In the genomic region with DNA sequence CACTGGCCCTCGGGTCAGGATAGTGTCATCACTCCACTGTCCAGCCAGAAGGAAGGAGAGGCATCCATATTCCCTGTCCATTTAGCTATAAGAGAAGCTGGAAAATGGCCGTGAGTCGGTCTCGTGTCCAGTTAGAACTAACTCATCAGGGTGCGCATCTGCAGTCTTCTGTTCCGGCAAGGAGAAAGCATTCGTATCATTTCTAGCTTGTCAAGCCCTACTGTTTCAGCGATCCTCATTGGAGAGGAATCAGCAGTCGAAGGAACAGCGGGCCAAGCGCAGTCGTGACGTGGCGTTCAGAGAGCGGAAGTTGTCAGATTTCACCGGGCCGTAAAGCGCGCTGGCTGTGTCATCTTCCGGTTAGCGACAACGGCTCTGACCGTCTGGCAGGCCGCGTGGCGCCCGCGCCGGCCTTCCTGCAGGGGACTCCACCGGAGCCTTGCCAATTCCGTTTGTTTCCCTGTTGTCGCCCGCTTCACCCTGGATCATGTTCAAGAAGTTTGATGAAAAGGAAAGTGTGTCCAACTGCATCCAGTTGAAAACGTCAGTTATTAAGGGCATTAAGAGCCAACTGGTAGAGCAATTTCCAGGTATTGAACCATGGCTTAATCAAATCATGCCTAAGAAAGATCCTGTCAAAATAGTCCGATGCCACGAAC, we compare ENCODE assay signal across 8 cellular contexts. TPM values are rescaled to one million over a fixed set of nuclear protein-coding genes. Genes with fewer than 3 reads are reported as not detected.
DNase-seq lines count a peak whose midpoint lies in the region; ATAC-seq and TF ChIP-seq lines count a peak whose summit lies in the region.

No MANE protein-coding gene starts in this region.

- peak; percentile 92 for DNase-seq in CD1c-positive myeloid dendritic cell (ENCODE audit: extremely low spot score)
- peak; percentile 93 for DNase-seq in OCI-M1 (lab: John Stamatoyannopoulos, UW)
- DNase-seq in activated T-cell treated with anti-CD3 and anti-CD28 coated beads, Interleukin-2, amount 50 U/mL, for 1 hour, result peak; percentile 78
- DNase-seq in esophagus muscularis mucosa (ENCODE audit: extremely low spot score), result peak; percentile 96
- DNase-seq in stimulated activated CD8-positive, alpha-beta memory T cell treated with anti-CD3 and anti-CD28 coated beads, Interleukin-7, amount 100 ng/mL, for 1 hour (ENCODE audit: low read depth in 2 of 2), result peak; percentile 57 to 59

- H3K4me3 ChIP-seq in esophagus muscularis mucosa, result peak overlapping the region; percentile 54 to 67 (median 57)
- H3K4me3 ChIP-seq in muscle layer of colon (ENCODE audit: low read depth in 1 of 2, low read length in 2 of 2), result peak overlapping the region; percentile 38 to 54

- ATAC-seq in GM19351 (IDR thresholded peaks at IDR 0.05; ENCODE audit: unreplicated experiment), result peak; percentile 80
- peak; percentile 71 for ATAC-seq in HG03571 (IDR thresholded peaks at IDR 0.05; ENCODE audit: unreplicated experiment)

- peak; percentile 4 for TF ChIP-seq POLR2A in esophagus muscularis mucosa (IDR thresholded peaks at IDR 0.05; ENCODE audit: low read depth)

- 72% methylated on average over 36 of the region's 36 CpGs for WGBS in esophagus muscularis mucosa

- peak overlapping the region; percentile 82 to 89 (median 86) for H3K27ac ChIP-seq in esophagus muscularis mucosa (replicated peaks in 1 of 4)
- H3K27ac ChIP-seq in muscle layer of colon (ENCODE audit: low read depth, low read length), result peak overlapping the region; percentile 46

- H3K9ac ChIP-seq in muscle layer of colon (ENCODE audit: low read length), result peak overlapping the region; percentile 70

- TF ChIP-seq CTCF in esophagus muscularis mucosa (IDR thresholded peaks at IDR 0.05), result peak in 1 of 3 experiments; percentile 12

- H3K27me3 ChIP-seq in esophagus muscularis mucosa (no peaks in the 10 kb centered on the region), muscle layer of colon (ENCODE audit: control insufficient read depth in 1 of 2, insufficient read depth in 2 of 2, low read length in 2 of 2) (no peaks in the 10 kb centered on the region)

- peaks cover 31 to 86% (median 71%) of the 10 kb centered on the region in 4 donors for H3K36me3 ChIP-seq in esophagus muscularis mucosa
- H3K36me3 ChIP-seq in muscle layer of colon (ENCODE audit: insufficient read depth, low read length), result peaks cover 46% of the 10 kb centered on the region

- H3K9me3 ChIP-seq in esophagus muscularis mucosa (no peaks in the 10 kb centered on the region), muscle layer of colon (ENCODE audit: low read length) (no peaks in the 10 kb centered on the region)

- H3K4me1 ChIP-seq in esophagus muscularis mucosa (peaks cover 11 to 47% (median 40%) of the 10 kb centered on the region in 4 donors), muscle layer of colon (ENCODE audit: insufficient read depth, low read length) (peaks cover 4% of the 10 kb centered on the region)

- TF ChIP-seq EP300 in esophagus muscularis mucosa (IDR thresholded peaks at IDR 0.05), result no peak

- intact Hi-C loops in esophagus muscularis mucosa (cut with DNase I), result no loop called here

RNA-seq across cellular contexts. Expression of a gene that starts 32.9 kb away (rescaled TPM):
- total RNA-seq in esophagus muscularis mucosa, result 10 to 100 TPM; 41.5 to 67.7 (median 47.6) TPM

RNA-seq across cellular contexts. Expression of a gene that starts 57.9 kb away (rescaled TPM):
- total RNA-seq in esophagus muscularis mucosa, result 100 to 1,000 TPM; 199 to 744 (median 532) TPM

Comparison
In these comparisons a context has a peak if more than half of its experiments do, and no peak if none do; other contexts are left out.
1. Peak in every context shown above with its lines: DNase-seq, ATAC-seq, H3K4me3 ChIP-seq and H3K27ac ChIP-seq.